Comparison of ENCODE assay signal across 21 cellular contexts in the genomic region with DNA sequence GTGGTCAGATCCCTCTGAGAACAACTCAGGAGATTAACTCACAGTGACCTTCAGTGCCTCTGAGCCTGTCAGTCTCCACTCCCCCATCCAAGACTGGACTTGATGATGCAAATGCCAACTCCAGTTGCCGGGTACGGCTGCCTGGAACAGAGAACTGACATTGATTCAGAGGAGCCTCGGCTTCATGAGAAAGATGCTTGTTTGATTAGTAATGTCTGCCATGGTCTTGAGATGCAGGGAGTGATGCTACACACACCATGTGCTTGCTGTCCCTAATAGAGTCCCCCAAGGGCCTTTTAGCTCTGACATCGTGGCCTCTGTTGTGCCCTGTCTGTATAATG. TPM values are rescaled to one million over a fixed set of nuclear protein-coding genes. Genes with fewer than 3 reads are reported as not detected.
DNase-seq lines count a peak whose midpoint lies in the region; ATAC-seq and TF ChIP-seq lines count a peak whose summit lies in the region.
"Had no signal": no experiment of that assay in that cellular context is flagged by ENCODE, and none has a peak within 500 bp of the region (broad histone marks: within the 10 kb centered on the region; RNA-seq: fewer than 3 reads in every experiment).

No MANE protein-coding gene starts in this region.

- H3K27me3 Mint-ChIP-seq in activated CD8-positive, alpha-beta memory T cell treated with anti-CD3 and anti-CD28 coated beads, Interleukin-2, amount 10 ng/mL, durations not matched to agents 7 days and 5 days, result peaks cover 19% of the 10 kb centered on the region
- H3K27me3 Mint-ChIP-seq in glutamatergic neuron (ENCODE audit: unreplicated experiment), result peaks cover 9% of the 10 kb centered on the region
- peaks cover 0 to 10% of the 10 kb centered on the region in 2 donors for H3K27me3 Mint-ChIP-seq in CD8-positive, alpha-beta memory T cell

- no peaks in the 10 kb centered on the region for H3K9me3 ChIP-seq in HEK293 (ENCODE audit: control insufficient read depth, insufficient read depth, low read depth, low read length)
- H3K9me3 ChIP-seq in CD8-positive, alpha-beta memory T cell (ENCODE audit: low read length), result no peaks in the 10 kb centered on the region
- H3K9me3 ChIP-seq: BLaER1, MG63, SJSA1 had no signal

- H3K4me3 Mint-ChIP-seq in activated CD8-positive, alpha-beta memory T cell treated with anti-CD3 and anti-CD28 coated beads, Interleukin-2, amount 10 ng/mL, durations not matched to agents 7 days and 5 days, result no peak overlapping the region
- H3K4me3 Mint-ChIP-seq in glutamatergic neuron (ENCODE audit: unreplicated experiment), result no peak overlapping the region
- no peak overlapping the region for H3K4me3 Mint-ChIP-seq in CD8-positive, alpha-beta memory T cell
- H3K4me3 Mint-ChIP-seq: CD8-positive, alpha-beta T cell; GM23338 had no signal

- no peaks in the 10 kb centered on the region for H3K27me3 ChIP-seq in CD8-positive, alpha-beta memory T cell (ENCODE audit: insufficient read depth, low read length, poor library complexity, severe bottlenecking)
- H3K27me3 ChIP-seq: BLaER1, MG63, SJSA1 had no signal

- ATAC-seq in activated CD8-positive, alpha-beta memory T cell treated with anti-CD3 and anti-CD28 coated beads, Interleukin-2, amount 10 ng/mL, durations not matched to agents 7 days and 5 days, result no peak
- no peak for ATAC-seq in sciatic nerve
- ATAC-seq: CD8-positive, alpha-beta T cell; GM23338; PC-3 had no signal

- H3K36me3 ChIP-seq in HEK293 (ENCODE audit: control insufficient read depth in 2 of 2, insufficient read depth in 1 of 2, low read length in 2 of 2), result no peaks in the 10 kb centered on the region
- no peaks in the 10 kb centered on the region for H3K36me3 ChIP-seq in CD8-positive, alpha-beta memory T cell (ENCODE audit: insufficient read depth, low read length)
- H3K36me3 ChIP-seq: BLaER1, MG63, SJSA1 had no signal

- no peak overlapping the region for H3K4me3 ChIP-seq in HEK293 (ENCODE audit: low read depth, low read length)
- H3K4me3 ChIP-seq in CD8-positive, alpha-beta memory T cell (ENCODE audit: low read length), result no peak overlapping the region
- H3K4me3 ChIP-seq: BLaER1, GM23338, MG63, SJSA1 had no signal

- no peak overlapping the region for H3K27ac Mint-ChIP-seq in activated CD8-positive, alpha-beta memory T cell treated with anti-CD3 and anti-CD28 coated beads, Interleukin-2, amount 10 ng/mL, durations not matched to agents 7 days and 5 days
- no peak overlapping the region for H3K27ac Mint-ChIP-seq in glutamatergic neuron (ENCODE audit: unreplicated experiment)
- no peak overlapping the region for H3K27ac Mint-ChIP-seq in CD8-positive, alpha-beta memory T cell
- H3K27ac Mint-ChIP-seq: CD8-positive, alpha-beta T cell; GM23338 had no signal

- DNase-seq in activated CD8-positive, alpha-beta memory T cell treated with anti-CD3 and anti-CD28 coated beads, Interleukin-2, amount 50 U/mL, for 48 hours, result peak; percentile 18
- DNase-seq in activated CD8-positive, alpha-beta memory T cell treated with anti-CD3 and anti-CD28 coated beads, Interleukin-2, amount 10 ng/mL, durations not matched to agents 7 days and 5 days, result no peak
- DNase-seq in glutamatergic neuron (peak; percentile 8), sciatic nerve (ENCODE audit: low spot score) (peak; percentile 43), NCI-H446 treated with DMSO at 0.1 percent for 48 hours (lab: John Stamatoyannopoulos, UW) (no peak), ACHN (no peak)
- no peak for DNase-seq in CD8-positive, alpha-beta memory T cell
- DNase-seq: 8988T; CD8-positive, alpha-beta T cell; GF-D8; MG63; NCI-H1092; NCI-H146; NCI-H2081; NCI-H510A; NCI-H774; PC-3 had no signal

- no peaks in the 10 kb centered on the region for H3K9me3 Mint-ChIP-seq in activated CD8-positive, alpha-beta memory T cell treated with anti-CD3 and anti-CD28 coated beads, Interleukin-2, amount 10 ng/mL, durations not matched to agents 7 days and 5 days (ENCODE audit: low read depth)
- peaks cover 15% of the 10 kb centered on the region for H3K9me3 Mint-ChIP-seq in glutamatergic neuron (ENCODE audit: unreplicated experiment)
- H3K9me3 Mint-ChIP-seq in CD8-positive, alpha-beta memory T cell, result peaks cover 0 to 1% (median 0%) of the 10 kb centered on the region in 5 donors
- H3K9me3 Mint-ChIP-seq: CD8-positive, alpha-beta T cell; GM23338 had no signal

- POLR2A ChIA-PET in HEK293 (lab: Yijun Ruan, JAX), result no interaction called here
- POLR2A ChIA-PET in CD8-positive, alpha-beta memory T cell (lab: Charles Lee), result no interaction called here

- in situ Hi-C loops in ACHN (cut with HindIII; ENCODE audit: low pct_ligation_motif_present, low pct_unique_long_range_greater_than_20kb, low sequenced_read_pairs), result no loop called here

- H3K36me3 Mint-ChIP-seq in activated CD8-positive, alpha-beta memory T cell treated with anti-CD3 and anti-CD28 coated beads, Interleukin-2, amount 10 ng/mL, durations not matched to agents 7 days and 5 days, result no peaks in the 10 kb centered on the region
- peaks cover 5% of the 10 kb centered on the region for H3K36me3 Mint-ChIP-seq in glutamatergic neuron (ENCODE audit: unreplicated experiment)
- H3K36me3 Mint-ChIP-seq in CD8-positive, alpha-beta memory T cell, result no peaks in the 10 kb centered on the region
- H3K36me3 Mint-ChIP-seq: CD8-positive, alpha-beta T cell had no signal

- intact Hi-C loops in sciatic nerve (cut with DNase I), result no loop called here

- no peak for TF ChIP-seq CTCF in HEK293 (tag by site-specific recombination; IDR thresholded peaks at IDR 0.05)
- no peak for TF ChIP-seq CTCF in glutamatergic neuron (IDR thresholded peaks at IDR 0.05; ENCODE audit: partially characterized antibody, unreplicated experiment)

- H3K27ac ChIP-seq in HEK293 (ENCODE audit: extremely low read depth, low read depth, low read length), result no peak overlapping the region
- H3K27ac ChIP-seq in CD8-positive, alpha-beta memory T cell (ENCODE audit: low read depth, low read length), result no peak overlapping the region
- H3K27ac ChIP-seq: BLaER1, SJSA1 had no signal

- no peaks in the 10 kb centered on the region for H3K4me1 Mint-ChIP-seq in activated CD8-positive, alpha-beta memory T cell treated with anti-CD3 and anti-CD28 coated beads, Interleukin-2, amount 10 ng/mL, durations not matched to agents 7 days and 5 days
- peaks cover 39% of the 10 kb centered on the region for H3K4me1 Mint-ChIP-seq in glutamatergic neuron (ENCODE audit: low read depth, unreplicated experiment)
- H3K4me1 Mint-ChIP-seq in CD8-positive, alpha-beta memory T cell, result no peaks in the 10 kb centered on the region

- CTCF ChIA-PET in activated CD8-positive, alpha-beta memory T cell treated with anti-CD3 and anti-CD28 coated beads, Interleukin-2, amount 10 ng/mL, durations not matched to agents 7 days and 5 days (lab: Charles Lee), result interaction anchor here (1.4 kb wide), 1 partner anchor 14 kb away, joined by 4 read pairs; no protein-coding TSS in a partner anchor
- CTCF ChIA-PET in HEK293 (lab: Yijun Ruan, JAX), result no interaction called here
- CTCF ChIA-PET in CD8-positive, alpha-beta memory T cell (lab: Charles Lee), result no interaction called here

- no peaks in the 10 kb centered on the region for H3K4me1 ChIP-seq in HEK293 (ENCODE audit: control insufficient read depth, insufficient read depth, low read length)
- H3K4me1 ChIP-seq in CD8-positive, alpha-beta memory T cell (ENCODE audit: insufficient read depth, low read length), result no peaks in the 10 kb centered on the region

TF ChIP-seq in HEK293, 187 proteins besides CTCF, POLR2A, EP300 and RAD21:
- TF ChIP-seq ZNF776 (tag by site-specific recombination; IDR thresholded peaks at IDR 0.05; ENCODE audit: borderline replicate concordance) (no peak), ZNF777 (tag by site-specific recombination; IDR thresholded peaks at IDR 0.05; ENCODE audit: borderline replicate concordance) (no peak), SP2 (tag by site-specific recombination; IDR thresholded peaks at IDR 0.05) (no peak), RBAK (tag by site-specific recombination; IDR thresholded peaks at IDR 0.05) (no peak), ZBTB17 (tag by site-specific recombination; IDR thresholded peaks at IDR 0.05) (peak; percentile 65), YY2 (tag by site-specific recombination; IDR thresholded peaks at IDR 0.05) (no peak), ZNF621 (tag by site-specific recombination; IDR thresholded peaks at IDR 0.05) (no peak), ZNF23 (tag by site-specific recombination; IDR thresholded peaks at IDR 0.05; ENCODE audit: borderline replicate concordance) (peak; percentile 80; the same call in 1 of the 2 replicates), ZNF202 (tag by site-specific recombination; IDR thresholded peaks at IDR 0.05; ENCODE audit: borderline replicate concordance) (no peak), ZBTB7A (tag by site-specific recombination; IDR thresholded peaks at IDR 0.05; ENCODE audit: low read depth) (no peak)

RNA-seq across cellular contexts. Expression of a gene that starts 51.8 kb away (rescaled TPM):
- total RNA-seq in activated CD8-positive, alpha-beta memory T cell treated with anti-CD3 and anti-CD28 coated beads, Interleukin-2, amount 10 ng/mL, durations not matched to agents 7 days and 5 days, result 10 to 100 TPM; 65.1 to 82.5 TPM
- 57.9 TPM for total RNA-seq in glutamatergic neuron (ENCODE audit: unreplicated experiment)
- 2.4 TPM for total RNA-seq in sciatic nerve
- 10 to 100 TPM; 48.7 to 49.7 TPM for total RNA-seq in CD8-positive, alpha-beta memory T cell
- polyA plus RNA-seq in CD8-positive, alpha-beta memory T cell, result 2.7 TPM

Comparison
In these comparisons a context has a peak if more than half of its experiments do, and no peak if none do; other contexts are left out.
1. DNase-seq: peak in activated CD8-positive, alpha-beta memory T cell treated with anti-CD3 and anti-CD28 coated beads, Interleukin-2, amount 50 U/mL, for 48 hours (single experiment), glutamatergic neuron (single experiment) and sciatic nerve (single experiment); none in activated CD8-positive, alpha-beta memory T cell treated with anti-CD3 and anti-CD28 coated beads, Interleukin-2, amount 10 ng/mL, durations not matched to agents 7 days and 5 days (single experiment), CD8-positive, alpha-beta memory T cell (0 of 5), NCI-H446 treated with DMSO at 0.1 percent for 48 hours (single experiment) and ACHN (single experiment).
2. RNA of a gene that starts 51.8 kb away (total RNA-seq): 65.1 to 82.5 TPM in activated CD8-positive, alpha-beta memory T cell treated with anti-CD3 and anti-CD28 coated beads, Interleukin-2, amount 10 ng/mL, durations not matched to agents 7 days and 5 days, 57.9 TPM in glutamatergic neuron (single experiment) and 48.7 to 49.7 TPM in CD8-positive, alpha-beta memory T cell; 2.4 TPM in sciatic nerve (single experiment); every median in the first group is over 10 times any median in the second.